ENCODE assay signal across 8 cellular contexts in genomic region chr6:41439524-41440418, GRCh38.
DNase-seq lines count a peak whose midpoint lies in the region; ATAC-seq and TF ChIP-seq lines count a peak whose summit lies in the region.

No MANE protein-coding gene starts in this region.

- DNase-seq in activated T-cell treated with anti-CD3 and anti-CD28 coated beads, Interleukin-2, amount 50 U/mL, for 24 hours: no peak
- DNase-seq in activated T-cell treated with anti-CD3 and anti-CD28 coated beads, Interleukin-2, amount 50 U/mL, for 1 hour: no peak
- DNase-seq in T-helper 17 cell: no peak
- peak in 1 of 2 donors; percentile 56 for DNase-seq in stimulated activated effector memory CD8-positive, alpha-beta T cell treated with anti-CD3 and anti-CD28 coated beads, Interleukin-12 subunit alpha, Interleukin-12 subunit beta, amount 100 ng/mL, for 72 hours (ENCODE audit: low spot score in 2 of 2)
- no peak for DNase-seq in type B pancreatic cell (ENCODE audit: extremely low spot score, unreplicated experiment)
- no peak for DNase-seq in SW480 (ENCODE audit: low spot score)

- no peak overlapping the region for H3K4me3 Mint-ChIP-seq in activated T-cell treated with anti-CD3 and anti-CD28 coated beads, Interleukin-2, amount 50 U/mL, for 24 hours
- H3K4me3 Mint-ChIP-seq in T-helper 17 cell: peak overlapping the region; percentile 86
- peak overlapping the region; percentile 19 for H3K4me3 Mint-ChIP-seq in stimulated activated effector memory CD8-positive, alpha-beta T cell treated with anti-CD3 and anti-CD28 coated beads, Interleukin-12 subunit alpha, Interleukin-12 subunit beta, amount 100 ng/mL, for 72 hours
- H3K4me3 Mint-ChIP-seq in type B pancreatic cell: no peak overlapping the region

- no peaks in the 10 kb centered on the region for H3K36me3 Mint-ChIP-seq in activated T-cell treated with anti-CD3 and anti-CD28 coated beads, Interleukin-2, amount 50 U/mL, for 24 hours (ENCODE audit: low read depth)
- peaks cover 9% of the 10 kb centered on the region for H3K36me3 Mint-ChIP-seq in T-helper 17 cell (ENCODE audit: low read depth)
- no peaks in the 10 kb centered on the region for H3K36me3 Mint-ChIP-seq in stimulated activated effector memory CD8-positive, alpha-beta T cell treated with anti-CD3 and anti-CD28 coated beads, Interleukin-12 subunit alpha, Interleukin-12 subunit beta, amount 100 ng/mL, for 72 hours
- no peaks in the 10 kb centered on the region for H3K36me3 Mint-ChIP-seq in type B pancreatic cell

- peak overlapping the region; percentile 20 for H3K27ac Mint-ChIP-seq in activated T-cell treated with anti-CD3 and anti-CD28 coated beads, Interleukin-2, amount 50 U/mL, for 24 hours
- H3K27ac Mint-ChIP-seq in T-helper 17 cell: peak overlapping the region; percentile 71
- H3K27ac Mint-ChIP-seq in stimulated activated effector memory CD8-positive, alpha-beta T cell treated with anti-CD3 and anti-CD28 coated beads, Interleukin-12 subunit alpha, Interleukin-12 subunit beta, amount 100 ng/mL, for 72 hours: peak overlapping the region; percentile 79
- no peak overlapping the region for H3K27ac Mint-ChIP-seq in type B pancreatic cell

- ATAC-seq in HG03175 (IDR thresholded peaks at IDR 0.05; ENCODE audit: unreplicated experiment): peak; percentile 69
- peak; percentile 79 for ATAC-seq in T-helper 17 cell
- peak; percentile 83 for ATAC-seq in stimulated activated effector memory CD8-positive, alpha-beta T cell treated with anti-CD3 and anti-CD28 coated beads, Interleukin-12 subunit alpha, Interleukin-12 subunit beta, amount 100 ng/mL, for 72 hours
- ATAC-seq in HG03139 (IDR thresholded peaks at IDR 0.05; ENCODE audit: unreplicated experiment): no peak

- H3K4me1 Mint-ChIP-seq in activated T-cell treated with anti-CD3 and anti-CD28 coated beads, Interleukin-2, amount 50 U/mL, for 24 hours (ENCODE audit: low read depth): peaks cover 37% of the 10 kb centered on the region
- H3K4me1 Mint-ChIP-seq in T-helper 17 cell (peaks cover 54% of the 10 kb centered on the region), type B pancreatic cell (ENCODE audit: unreplicated experiment) (peaks cover 42% of the 10 kb centered on the region)
- H3K4me1 Mint-ChIP-seq in stimulated activated effector memory CD8-positive, alpha-beta T cell treated with anti-CD3 and anti-CD28 coated beads, Interleukin-12 subunit alpha, Interleukin-12 subunit beta, amount 100 ng/mL, for 72 hours: peaks cover 49% of the 10 kb centered on the region

- peaks cover 17% of the 10 kb centered on the region for H3K27me3 Mint-ChIP-seq in activated T-cell treated with anti-CD3 and anti-CD28 coated beads, Interleukin-2, amount 50 U/mL, for 24 hours
- H3K27me3 Mint-ChIP-seq in T-helper 17 cell: peaks cover 11% of the 10 kb centered on the region
- peaks cover 2% of the 10 kb centered on the region for H3K27me3 Mint-ChIP-seq in type B pancreatic cell

- H3K9me3 ChIP-seq in T-helper 17 cell (ENCODE audit: control insufficient read depth, low read length, poor library complexity, severe bottlenecking): no peaks in the 10 kb centered on the region

- no peaks in the 10 kb centered on the region for H3K9me3 Mint-ChIP-seq in activated T-cell treated with anti-CD3 and anti-CD28 coated beads, Interleukin-2, amount 50 U/mL, for 24 hours
- H3K9me3 Mint-ChIP-seq in stimulated activated effector memory CD8-positive, alpha-beta T cell treated with anti-CD3 and anti-CD28 coated beads, Interleukin-12 subunit alpha, Interleukin-12 subunit beta, amount 100 ng/mL, for 72 hours: no peaks in the 10 kb centered on the region
- H3K9me3 Mint-ChIP-seq in type B pancreatic cell: no peaks in the 10 kb centered on the region

- no peak for TF ChIP-seq CTCF in type B pancreatic cell (conservative IDR thresholded peaks at IDR 0.05)

Comparison
In these comparisons a context has a peak if more than half of its experiments do, and no peak if none do; other contexts are left out.
1. H3K4me3 Mint-ChIP-seq: peak in T-helper 17 cell (single experiment) and stimulated activated effector memory CD8-positive, alpha-beta T cell treated with anti-CD3 and anti-CD28 coated beads, Interleukin-12 subunit alpha, Interleukin-12 subunit beta, amount 100 ng/mL, for 72 hours (single experiment); none in activated T-cell treated with anti-CD3 and anti-CD28 coated beads, Interleukin-2, amount 50 U/mL, for 24 hours (single experiment) and type B pancreatic cell (single experiment).